Comparison of ENCODE assay signal across 1 cellular context in the genomic region with DNA sequence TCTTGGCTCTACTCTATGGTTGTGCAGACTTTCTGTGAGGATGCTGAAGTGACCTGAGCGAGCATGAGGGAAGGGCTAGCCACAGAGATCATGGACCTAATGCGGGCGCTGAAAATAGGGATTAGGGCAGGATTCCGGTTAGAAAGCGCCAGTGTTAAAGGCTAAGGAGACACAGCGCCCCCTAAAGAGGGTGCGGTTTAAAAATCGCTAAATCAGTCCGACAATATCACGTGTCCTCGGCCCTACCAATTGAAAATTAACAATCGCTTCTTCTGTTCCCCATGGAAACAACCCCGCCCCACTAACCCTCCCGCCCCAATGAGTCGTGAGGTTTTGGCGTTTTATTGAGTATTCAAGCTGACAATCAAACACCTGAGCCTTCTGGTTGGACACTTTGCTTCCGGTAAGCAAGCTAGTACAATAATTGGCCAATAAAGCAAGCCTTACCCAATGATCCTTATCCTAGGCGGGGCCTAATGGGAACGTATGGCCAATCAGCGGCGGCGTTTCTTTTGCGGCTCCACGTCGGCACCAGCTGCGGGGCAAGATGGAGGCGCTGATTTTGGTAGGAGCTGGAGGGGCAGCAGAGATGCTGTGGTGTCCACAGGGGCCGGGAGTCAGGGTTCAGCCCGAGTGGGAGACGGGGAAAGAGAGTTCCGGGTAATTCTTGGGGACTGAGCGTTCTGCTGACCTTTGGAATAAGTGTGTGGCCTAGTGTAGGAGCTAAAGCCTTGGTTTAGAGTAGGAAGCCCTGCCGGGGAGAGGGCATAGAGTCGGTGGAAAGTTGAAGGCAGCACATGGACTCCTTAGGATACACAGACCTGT.
TF ChIP-seq lines count a peak whose summit lies in the region.

A gene with protein sequence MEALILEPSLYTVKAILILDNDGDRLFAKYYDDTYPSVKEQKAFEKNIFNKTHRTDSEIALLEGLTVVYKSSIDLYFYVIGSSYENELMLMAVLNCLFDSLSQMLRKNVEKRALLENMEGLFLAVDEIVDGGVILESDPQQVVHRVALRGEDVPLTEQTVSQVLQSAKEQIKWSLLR (plus strand): TSS at position 515 of the 825 bp plus-strand sequence. CDS start 33 bp downstream, at position 548.

TF ChIP-seq in GM23338, 12 proteins besides CTCF, POLR2A, EP300 and RAD21:
- TF ChIP-seq, protein P1, sequence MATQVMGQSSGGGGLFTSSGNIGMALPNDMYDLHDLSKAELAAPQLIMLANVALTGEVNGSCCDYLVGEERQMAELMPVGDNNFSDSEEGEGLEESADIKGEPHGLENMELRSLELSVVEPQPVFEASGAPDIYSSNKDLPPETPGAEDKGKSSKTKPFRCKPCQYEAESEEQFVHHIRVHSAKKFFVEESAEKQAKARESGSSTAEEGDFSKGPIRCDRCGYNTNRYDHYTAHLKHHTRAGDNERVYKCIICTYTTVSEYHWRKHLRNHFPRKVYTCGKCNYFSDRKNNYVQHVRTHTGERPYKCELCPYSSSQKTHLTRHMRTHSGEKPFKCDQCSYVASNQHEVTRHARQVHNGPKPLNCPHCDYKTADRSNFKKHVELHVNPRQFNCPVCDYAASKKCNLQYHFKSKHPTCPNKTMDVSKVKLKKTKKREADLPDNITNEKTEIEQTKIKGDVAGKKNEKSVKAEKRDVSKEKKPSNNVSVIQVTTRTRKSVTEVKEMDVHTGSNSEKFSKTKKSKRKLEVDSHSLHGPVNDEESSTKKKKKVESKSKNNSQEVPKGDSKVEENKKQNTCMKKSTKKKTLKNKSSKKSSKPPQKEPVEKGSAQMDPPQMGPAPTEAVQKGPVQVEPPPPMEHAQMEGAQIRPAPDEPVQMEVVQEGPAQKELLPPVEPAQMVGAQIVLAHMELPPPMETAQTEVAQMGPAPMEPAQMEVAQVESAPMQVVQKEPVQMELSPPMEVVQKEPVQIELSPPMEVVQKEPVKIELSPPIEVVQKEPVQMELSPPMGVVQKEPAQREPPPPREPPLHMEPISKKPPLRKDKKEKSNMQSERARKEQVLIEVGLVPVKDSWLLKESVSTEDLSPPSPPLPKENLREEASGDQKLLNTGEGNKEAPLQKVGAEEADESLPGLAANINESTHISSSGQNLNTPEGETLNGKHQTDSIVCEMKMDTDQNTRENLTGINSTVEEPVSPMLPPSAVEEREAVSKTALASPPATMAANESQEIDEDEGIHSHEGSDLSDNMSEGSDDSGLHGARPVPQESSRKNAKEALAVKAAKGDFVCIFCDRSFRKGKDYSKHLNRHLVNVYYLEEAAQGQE (IDR thresholded peaks at IDR 0.05; ENCODE audit: unreplicated experiment) = no peak
- TF ChIP-seq NANOG (IDR thresholded peaks at IDR 0.05; ENCODE audit: borderline replicate concordance) (0 out of 2 replicates have a peak, but pooled peaks have one; percentile 7), EZH2 (IDR thresholded peaks at IDR 0.05; ENCODE audit: low read depth, unreplicated experiment) (no peak), EZH2phosphoT487 (IDR thresholded peaks at IDR 0.05; ENCODE audit: unreplicated experiment) (no peak), STAT1 (IDR thresholded peaks at IDR 0.05; ENCODE audit: unreplicated experiment) (no peak), CREB1 (CRISPR knock-in tag; IDR thresholded peaks at IDR 0.05; ENCODE audit: low read depth) (peak; percentile 86), ZNF331 (CRISPR knock-in tag; IDR thresholded peaks at IDR 0.05; ENCODE audit: low read depth) (no peak), POLR2AphosphoS5 (IDR thresholded peaks at IDR 0.05; ENCODE audit: low read depth) (peak; percentile 69), ZNF114 (CRISPR knock-in tag; IDR thresholded peaks at IDR 0.05) (no peak), JUNB (IDR thresholded peaks at IDR 0.05; ENCODE audit: unreplicated experiment) (no peak)
- TF ChIP-seq, protein P2, sequence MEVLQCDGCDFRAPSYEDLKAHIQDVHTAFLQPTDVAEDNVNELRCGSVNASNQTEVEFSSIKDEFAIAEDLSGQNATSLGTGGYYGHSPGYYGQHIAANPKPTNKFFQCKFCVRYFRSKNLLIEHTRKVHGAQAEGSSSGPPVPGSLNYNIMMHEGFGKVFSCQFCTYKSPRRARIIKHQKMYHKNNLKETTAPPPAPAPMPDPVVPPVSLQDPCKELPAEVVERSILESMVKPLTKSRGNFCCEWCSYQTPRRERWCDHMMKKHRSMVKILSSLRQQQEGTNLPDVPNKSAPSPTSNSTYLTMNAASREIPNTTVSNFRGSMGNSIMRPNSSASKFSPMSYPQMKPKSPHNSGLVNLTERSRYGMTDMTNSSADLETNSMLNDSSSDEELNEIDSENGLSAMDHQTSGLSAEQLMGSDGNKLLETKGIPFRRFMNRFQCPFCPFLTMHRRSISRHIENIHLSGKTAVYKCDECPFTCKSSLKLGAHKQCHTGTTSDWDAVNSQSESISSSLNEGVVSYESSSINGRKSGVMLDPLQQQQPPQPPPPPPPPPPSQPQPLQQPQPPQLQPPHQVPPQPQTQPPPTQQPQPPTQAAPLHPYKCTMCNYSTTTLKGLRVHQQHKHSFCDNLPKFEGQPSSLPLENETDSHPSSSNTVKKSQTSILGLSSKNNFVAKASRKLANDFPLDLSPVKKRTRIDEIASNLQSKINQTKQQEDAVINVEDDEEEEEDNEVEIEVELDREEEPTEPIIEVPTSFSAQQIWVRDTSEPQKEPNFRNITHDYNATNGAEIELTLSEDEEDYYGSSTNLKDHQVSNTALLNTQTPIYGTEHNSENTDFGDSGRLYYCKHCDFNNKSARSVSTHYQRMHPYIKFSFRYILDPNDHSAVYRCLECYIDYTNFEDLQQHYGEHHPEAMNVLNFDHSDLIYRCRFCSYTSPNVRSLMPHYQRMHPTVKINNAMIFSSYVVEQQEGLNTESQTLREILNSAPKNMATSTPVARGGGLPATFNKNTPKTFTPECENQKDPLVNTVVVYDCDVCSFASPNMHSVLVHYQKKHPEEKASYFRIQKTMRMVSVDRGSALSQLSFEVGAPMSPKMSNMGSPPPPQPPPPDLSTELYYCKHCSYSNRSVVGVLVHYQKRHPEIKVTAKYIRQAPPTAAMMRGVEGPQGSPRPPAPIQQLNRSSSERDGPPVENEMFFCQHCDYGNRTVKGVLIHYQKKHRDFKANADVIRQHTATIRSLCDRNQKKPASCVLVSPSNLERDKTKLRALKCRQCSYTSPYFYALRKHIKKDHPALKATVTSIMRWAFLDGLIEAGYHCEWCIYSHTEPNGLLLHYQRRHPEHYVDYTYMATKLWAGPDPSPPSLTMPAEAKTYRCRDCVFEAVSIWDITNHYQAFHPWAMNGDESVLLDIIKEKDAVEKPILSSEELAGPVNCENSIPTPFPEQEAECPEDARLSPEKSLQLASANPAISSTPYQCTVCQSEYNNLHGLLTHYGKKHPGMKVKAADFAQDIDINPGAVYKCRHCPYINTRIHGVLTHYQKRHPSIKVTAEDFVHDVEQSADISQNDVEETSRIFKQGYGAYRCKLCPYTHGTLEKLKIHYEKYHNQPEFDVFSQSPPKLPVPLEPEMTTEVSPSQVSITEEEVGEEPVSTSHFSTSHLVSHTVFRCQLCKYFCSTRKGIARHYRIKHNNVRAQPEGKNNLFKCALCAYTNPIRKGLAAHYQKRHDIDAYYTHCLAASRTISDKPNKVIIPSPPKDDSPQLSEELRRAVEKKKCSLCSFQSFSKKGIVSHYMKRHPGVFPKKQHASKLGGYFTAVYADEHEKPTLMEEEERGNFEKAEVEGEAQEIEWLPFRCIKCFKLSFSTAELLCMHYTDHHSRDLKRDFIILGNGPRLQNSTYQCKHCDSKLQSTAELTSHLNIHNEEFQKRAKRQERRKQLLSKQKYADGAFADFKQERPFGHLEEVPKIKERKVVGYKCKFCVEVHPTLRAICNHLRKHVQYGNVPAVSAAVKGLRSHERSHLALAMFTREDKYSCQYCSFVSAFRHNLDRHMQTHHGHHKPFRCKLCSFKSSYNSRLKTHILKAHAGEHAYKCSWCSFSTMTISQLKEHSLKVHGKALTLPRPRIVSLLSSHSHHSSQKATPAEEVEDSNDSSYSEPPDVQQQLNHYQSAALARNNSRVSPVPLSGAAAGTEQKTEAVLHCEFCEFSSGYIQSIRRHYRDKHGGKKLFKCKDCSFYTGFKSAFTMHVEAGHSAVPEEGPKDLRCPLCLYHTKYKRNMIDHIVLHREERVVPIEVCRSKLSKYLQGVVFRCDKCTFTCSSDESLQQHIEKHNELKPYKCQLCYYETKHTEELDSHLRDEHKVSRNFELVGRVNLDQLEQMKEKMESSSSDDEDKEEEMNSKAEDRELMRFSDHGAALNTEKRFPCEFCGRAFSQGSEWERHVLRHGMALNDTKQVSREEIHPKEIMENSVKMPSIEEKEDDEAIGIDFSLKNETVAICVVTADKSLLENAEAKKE (CRISPR knock-in tag; IDR thresholded peaks at IDR 0.05) = no peak
- TF ChIP-seq, protein P3, sequence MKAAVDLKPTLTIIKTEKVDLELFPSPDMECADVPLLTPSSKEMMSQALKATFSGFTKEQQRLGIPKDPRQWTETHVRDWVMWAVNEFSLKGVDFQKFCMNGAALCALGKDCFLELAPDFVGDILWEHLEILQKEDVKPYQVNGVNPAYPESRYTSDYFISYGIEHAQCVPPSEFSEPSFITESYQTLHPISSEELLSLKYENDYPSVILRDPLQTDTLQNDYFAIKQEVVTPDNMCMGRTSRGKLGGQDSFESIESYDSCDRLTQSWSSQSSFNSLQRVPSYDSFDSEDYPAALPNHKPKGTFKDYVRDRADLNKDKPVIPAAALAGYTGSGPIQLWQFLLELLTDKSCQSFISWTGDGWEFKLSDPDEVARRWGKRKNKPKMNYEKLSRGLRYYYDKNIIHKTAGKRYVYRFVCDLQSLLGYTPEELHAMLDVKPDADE (IDR thresholded peaks at IDR 0.05) = no peak
